ENCODE assay signal across 9 cellular contexts in genomic region chr4:25884040-25884788, GRCh38. TPM values are rescaled to one million over a fixed set of nuclear protein-coding genes. Genes with fewer than 3 reads are reported as not detected.
DNase-seq lines count a peak whose midpoint lies in the region; ATAC-seq and TF ChIP-seq lines count a peak whose summit lies in the region.
"Had no signal": no experiment of that assay in that cellular context is flagged by ENCODE, and none has a peak within 500 bp of the region (broad histone marks: within the 10 kb centered on the region; RNA-seq: fewer than 3 reads in every experiment).

No MANE protein-coding gene starts in this region.

- no peaks in the 10 kb centered on the region for H3K79me2 ChIP-seq in Karpas-422 (ENCODE audit: low read length)

- ATAC-seq in stimulated activated naive B cell treated with anti-CD40 and anti-IgM and Interleukin-4, amounts not matched to agents 10 μg/mL and 1 μg/mL and 100 μg/mL, for 72 hours (replicated peaks) = peak; percentile 54 to 58
- no peak for ATAC-seq in HG03354 (IDR thresholded peaks at IDR 0.05; ENCODE audit: poor library complexity, severe bottlenecking, unreplicated experiment)

- no peak overlapping the region for H3K9ac ChIP-seq in Karpas-422 (ENCODE audit: low read length)

- H3K4me3 Mint-ChIP-seq in activated naive CD8-positive, alpha-beta T cell = no peak overlapping the region
- no peak overlapping the region for H3K4me3 Mint-ChIP-seq in activated naive CD8-positive, alpha-beta T cell treated with anti-CD3 and anti-CD28 coated beads for 36 hours
- H3K4me3 Mint-ChIP-seq in stimulated activated naive B cell treated with anti-CD40 and anti-IgM and Interleukin-4, amounts not matched to agents 10 μg/mL and 1 μg/mL and 100 μg/mL, for 72 hours = no peak overlapping the region

- H3K36me3 ChIP-seq in Karpas-422 (ENCODE audit: insufficient read depth, low read length) = no peaks in the 10 kb centered on the region
- H3K36me3 ChIP-seq: right atrium auricular region had no signal

- no peaks in the 10 kb centered on the region for H3K9me2 ChIP-seq in Karpas-422 (replicated peaks; ENCODE audit: insufficient read depth, low read length)

- no peak overlapping the region for H3K4me3 ChIP-seq in Karpas-422 (ENCODE audit: low read length)
- H3K4me3 ChIP-seq: right atrium auricular region had no signal

- no peak overlapping the region for H3K4me2 ChIP-seq in Karpas-422 (ENCODE audit: low read depth, low read length, poor library complexity, severe bottlenecking)

- H2AFZ ChIP-seq in Karpas-422 (ENCODE audit: low read length) = no peak overlapping the region

- peaks cover 39% of the 10 kb centered on the region for H3K4me1 ChIP-seq in Karpas-422 (ENCODE audit: low read length)

- H3K4me1 Mint-ChIP-seq in activated naive CD8-positive, alpha-beta T cell (ENCODE audit: low read depth) = no peaks in the 10 kb centered on the region
- H3K4me1 Mint-ChIP-seq in activated naive CD8-positive, alpha-beta T cell treated with anti-CD3 and anti-CD28 coated beads for 36 hours = no peaks in the 10 kb centered on the region
- H3K4me1 Mint-ChIP-seq in stimulated activated naive B cell treated with anti-CD40 and anti-IgM and Interleukin-4, amounts not matched to agents 10 μg/mL and 1 μg/mL and 100 μg/mL, for 72 hours = peaks cover 45 to 47% of the 10 kb centered on the region in 2 donors

- peak overlapping the region; percentile 7 for H3K27ac Mint-ChIP-seq in activated naive CD8-positive, alpha-beta T cell
- no peak overlapping the region for H3K27ac Mint-ChIP-seq in activated naive CD8-positive, alpha-beta T cell treated with anti-CD3 and anti-CD28 coated beads for 36 hours
- peak overlapping the region; percentile 43 for H3K27ac Mint-ChIP-seq in stimulated activated naive B cell treated with anti-CD40 and anti-IgM and Interleukin-4, amounts not matched to agents 10 μg/mL and 1 μg/mL and 100 μg/mL, for 72 hours

- no peaks in the 10 kb centered on the region for H4K20me1 ChIP-seq in Karpas-422 (ENCODE audit: insufficient read depth, low read depth, low read length)

- CTCF ChIA-PET in HEK293T (lab: Yijun Ruan, JAX) = no interaction called here

- no peak for DNase-seq in activated naive CD8-positive, alpha-beta T cell treated with anti-CD3 and anti-CD28 coated beads for 36 hours
- DNase-seq in Karpas-422 (peak; percentile 60), epithelial cell of prostate (ENCODE audit: low read depth, low spot score) (peak; percentile 43), HEK293T (ENCODE audit: extremely low spot score) (no peak), cortex of kidney (lab: John Stamatoyannopoulos, UW) (no peak)
- DNase-seq in stimulated activated naive B cell treated with anti-CD40 and anti-IgM and Interleukin-4, amounts not matched to agents 10 μg/mL and 1 μg/mL and 100 μg/mL, for 72 hours = no peak

- peaks cover 4% of the 10 kb centered on the region for H3K36me3 Mint-ChIP-seq in activated naive CD8-positive, alpha-beta T cell
- H3K36me3 Mint-ChIP-seq in activated naive CD8-positive, alpha-beta T cell treated with anti-CD3 and anti-CD28 coated beads for 36 hours = no peaks in the 10 kb centered on the region
- peaks cover 12 to 18% of the 10 kb centered on the region in 2 donors for H3K36me3 Mint-ChIP-seq in stimulated activated naive B cell treated with anti-CD40 and anti-IgM and Interleukin-4, amounts not matched to agents 10 μg/mL and 1 μg/mL and 100 μg/mL, for 72 hours

- H3K27me3 ChIP-seq in Karpas-422 (ENCODE audit: low read length) = no peaks in the 10 kb centered on the region
- H3K27me3 ChIP-seq: right atrium auricular region had no signal

- H3K9me3 Mint-ChIP-seq in activated naive CD8-positive, alpha-beta T cell (ENCODE audit: low read depth) = no peaks in the 10 kb centered on the region
- peaks cover 2% of the 10 kb centered on the region for H3K9me3 Mint-ChIP-seq in activated naive CD8-positive, alpha-beta T cell treated with anti-CD3 and anti-CD28 coated beads for 36 hours
- H3K9me3 Mint-ChIP-seq in stimulated activated naive B cell treated with anti-CD40 and anti-IgM and Interleukin-4, amounts not matched to agents 10 μg/mL and 1 μg/mL and 100 μg/mL, for 72 hours = peaks cover 4% of the 10 kb centered on the region in 2 donors

- POLR2A ChIA-PET in HEK293T (lab: Yijun Ruan, JAX) = no interaction called here

- H3K27ac ChIP-seq in Karpas-422 (ENCODE audit: low read length) = no peak overlapping the region
- peak overlapping the region; percentile 22 for H3K27ac ChIP-seq in epithelial cell of prostate
- H3K27ac ChIP-seq: right atrium auricular region had no signal

- no peaks in the 10 kb centered on the region for H3K9me3 ChIP-seq in Karpas-422 (ENCODE audit: low read length)
- H3K9me3 ChIP-seq: right atrium auricular region had no signal

- peaks cover 9% of the 10 kb centered on the region for H3K27me3 Mint-ChIP-seq in activated naive CD8-positive, alpha-beta T cell
- H3K27me3 Mint-ChIP-seq in activated naive CD8-positive, alpha-beta T cell treated with anti-CD3 and anti-CD28 coated beads for 36 hours = peaks cover 4% of the 10 kb centered on the region
- no peaks in the 10 kb centered on the region for H3K27me3 Mint-ChIP-seq in stimulated activated naive B cell treated with anti-CD40 and anti-IgM and Interleukin-4, amounts not matched to agents 10 μg/mL and 1 μg/mL and 100 μg/mL, for 72 hours

TF ChIP-seq in HEK293T, 16 proteins besides CTCF, POLR2A, EP300 and RAD21:
- no peak for TF ChIP-seq HDGF (IDR thresholded peaks at IDR 0.05; ENCODE audit: borderline replicate concordance)
- no peak for TF ChIP-seq FOXA1 (IDR thresholded peaks at IDR 0.05)
- no peak for TF ChIP-seq CTBP1 (IDR thresholded peaks at IDR 0.05; ENCODE audit: borderline replicate concordance)
- no peak for TF ChIP-seq SP1 (IDR thresholded peaks at IDR 0.05)
TF ChIP-seq in HEK293T: peak in this region for 0.

RNA-seq across cellular contexts. Expression of gene SEL1L3, which starts 21.4 kb away (rescaled TPM):
- total RNA-seq in activated naive CD8-positive, alpha-beta T cell treated with anti-CD3 and anti-CD28 coated beads for 36 hours = 10 to 100 TPM; 25.5 to 27.1 TPM
- total RNA-seq in Karpas-422 (2014; rRNA removed; shearing (Covaris generic); ENCODE audit: low replicate concordance) = 222 and 271 TPM in 2 replicates

RNA-seq across cellular contexts. Expression of gene SMIM20, which starts 29.8 kb away (rescaled TPM):
- 10 to 100 TPM; 22.9 to 23.5 TPM for total RNA-seq in activated naive CD8-positive, alpha-beta T cell treated with anti-CD3 and anti-CD28 coated beads for 36 hours
- total RNA-seq in Karpas-422 (2014; rRNA removed; shearing (Covaris generic); ENCODE audit: low replicate concordance) = 53.2 and 85.2 TPM in 2 replicates

Comparison
In these comparisons a context has a peak if more than half of its experiments do, and no peak if none do; other contexts are left out.
1. DNase-seq: peak in Karpas-422 (single experiment) and epithelial cell of prostate (single experiment); none in activated naive CD8-positive, alpha-beta T cell treated with anti-CD3 and anti-CD28 coated beads for 36 hours (single experiment), stimulated activated naive B cell treated with anti-CD40 and anti-IgM and Interleukin-4, amounts not matched to agents 10 μg/mL and 1 μg/mL and 100 μg/mL, for 72 hours (single experiment), HEK293T (single experiment) and cortex of kidney (single experiment).